In the genomic region with DNA sequence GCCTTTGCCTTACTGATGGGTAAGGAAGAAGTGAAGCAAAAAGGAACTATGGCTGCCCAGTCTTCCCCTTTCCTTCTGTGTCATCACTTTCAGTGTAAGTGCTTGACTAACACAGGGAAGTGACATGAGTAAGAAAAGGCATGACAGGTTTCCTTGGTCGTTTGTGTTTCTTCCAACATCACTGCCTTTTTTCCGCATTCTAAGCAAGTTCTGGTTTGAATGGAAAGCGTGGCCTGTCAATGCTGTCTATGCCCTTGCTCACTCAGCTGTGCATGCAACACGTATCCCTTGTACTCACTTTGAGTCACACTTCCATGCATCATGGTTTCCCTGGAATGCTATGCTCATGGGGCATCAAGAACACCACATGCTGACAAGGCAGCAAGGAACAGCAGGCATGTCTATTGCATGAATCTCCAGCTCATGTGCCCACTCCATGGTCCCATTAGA, we compare ENCODE assay signal across 11 cellular contexts.
A peak's percentile ranks its signal among the peaks of the same experiment; 100 is the strongest.
DNase-seq lines count a peak whose midpoint lies in the region; TF ChIP-seq lines count a peak whose summit lies in the region.
"Had no signal": no experiment of that assay in that cellular context is flagged by ENCODE, and none has a peak within 500 bp of the region (broad histone marks: within the 10 kb centered on the region; RNA-seq: fewer than 3 reads in every experiment).

No MANE protein-coding gene starts in this region.

- TF ChIP-seq POLR2A in sigmoid colon (IDR thresholded peaks at IDR 0.05) = no peak

- no peaks in the 10 kb centered on the region for H3K9me3 ChIP-seq in sigmoid colon
- H3K9me3 ChIP-seq: body of pancreas had no signal

- H3K27me3 ChIP-seq in sigmoid colon = no peaks in the 10 kb centered on the region
- H3K27me3 ChIP-seq: body of pancreas had no signal

- H3K27ac ChIP-seq in sigmoid colon = no peak overlapping the region

- no peak for TF ChIP-seq CTCF in sigmoid colon (IDR thresholded peaks at IDR 0.05)

- TF ChIP-seq EP300 in Ishikawa (IDR thresholded peaks at IDR 0.05; ENCODE audit: borderline replicate concordance) (peak; percentile 57), sigmoid colon (IDR thresholded peaks at IDR 0.05) (peak in 1 of 4 donors; percentile 53)

- TF ChIP-seq RAD21 in Ishikawa (IDR thresholded peaks at IDR 0.05; ENCODE audit: low read depth) = peak; percentile 10; the same call in 1 of the 2 replicates

- 62 to 73% methylated on average over 4 of the region's 4 CpGs for WGBS in sigmoid colon, 2 donors

- H3K4me1 ChIP-seq in sigmoid colon = peaks cover 0 to 8% (median 0%) of the 10 kb centered on the region in 4 donors
- H3K4me1 ChIP-seq: body of pancreas had no signal

- H3K36me3 ChIP-seq in sigmoid colon = no peaks in the 10 kb centered on the region

- DNase-seq in SIG-M5 (lab: John Stamatoyannopoulos, UW) = peak; percentile 18
- peak; percentile 49 for DNase-seq in iPS-NIHi11 (ENCODE audit: low spot score)
- DNase-seq in sigmoid colon = peak; percentile 60
- DNase-seq in stimulated activated naive CD4-positive, alpha-beta T cell treated with Interleukin-2 at 50 U/mL for 16 hours (lab: John Stamatoyannopoulos, UW) = no peak
- DNase-seq in T1000 (lab: John Stamatoyannopoulos, UW) = no peak
- DNase-seq in NCI-H1436 treated with DMSO at 0.1 percent for 48 hours (lab: John Stamatoyannopoulos, UW) = no peak
- DNase-seq: Karpas-422; SHP77 treated with DMSO at 0.1 percent for 48 hours; stimulated activated CD4-positive, alpha-beta T cell treated with anti-CD3 and anti-CD28 coated beads, Interleukin-1b, Interleukin-23, amount 100 ng/mL, for 48 hours had no signal

- intact Hi-C loops in sigmoid colon (cut with DNase I) = no loop called here

- no peak overlapping the region for H3K4me3 ChIP-seq in sigmoid colon
- H3K4me3 ChIP-seq: body of pancreas had no signal

TF ChIP-seq in Ishikawa, 13 proteins besides CTCF, POLR2A, EP300 and RAD21:
- TF ChIP-seq TEAD4 (IDR thresholded peaks at IDR 0.05) = peak; percentile 95
- TF ChIP-seq, protein P1, sequence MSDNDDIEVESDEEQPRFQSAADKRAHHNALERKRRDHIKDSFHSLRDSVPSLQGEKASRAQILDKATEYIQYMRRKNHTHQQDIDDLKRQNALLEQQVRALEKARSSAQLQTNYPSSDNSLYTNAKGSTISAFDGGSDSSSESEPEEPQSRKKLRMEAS (IDR thresholded peaks at IDR 0.05) = peak; percentile 95
- TF ChIP-seq, protein P2, sequence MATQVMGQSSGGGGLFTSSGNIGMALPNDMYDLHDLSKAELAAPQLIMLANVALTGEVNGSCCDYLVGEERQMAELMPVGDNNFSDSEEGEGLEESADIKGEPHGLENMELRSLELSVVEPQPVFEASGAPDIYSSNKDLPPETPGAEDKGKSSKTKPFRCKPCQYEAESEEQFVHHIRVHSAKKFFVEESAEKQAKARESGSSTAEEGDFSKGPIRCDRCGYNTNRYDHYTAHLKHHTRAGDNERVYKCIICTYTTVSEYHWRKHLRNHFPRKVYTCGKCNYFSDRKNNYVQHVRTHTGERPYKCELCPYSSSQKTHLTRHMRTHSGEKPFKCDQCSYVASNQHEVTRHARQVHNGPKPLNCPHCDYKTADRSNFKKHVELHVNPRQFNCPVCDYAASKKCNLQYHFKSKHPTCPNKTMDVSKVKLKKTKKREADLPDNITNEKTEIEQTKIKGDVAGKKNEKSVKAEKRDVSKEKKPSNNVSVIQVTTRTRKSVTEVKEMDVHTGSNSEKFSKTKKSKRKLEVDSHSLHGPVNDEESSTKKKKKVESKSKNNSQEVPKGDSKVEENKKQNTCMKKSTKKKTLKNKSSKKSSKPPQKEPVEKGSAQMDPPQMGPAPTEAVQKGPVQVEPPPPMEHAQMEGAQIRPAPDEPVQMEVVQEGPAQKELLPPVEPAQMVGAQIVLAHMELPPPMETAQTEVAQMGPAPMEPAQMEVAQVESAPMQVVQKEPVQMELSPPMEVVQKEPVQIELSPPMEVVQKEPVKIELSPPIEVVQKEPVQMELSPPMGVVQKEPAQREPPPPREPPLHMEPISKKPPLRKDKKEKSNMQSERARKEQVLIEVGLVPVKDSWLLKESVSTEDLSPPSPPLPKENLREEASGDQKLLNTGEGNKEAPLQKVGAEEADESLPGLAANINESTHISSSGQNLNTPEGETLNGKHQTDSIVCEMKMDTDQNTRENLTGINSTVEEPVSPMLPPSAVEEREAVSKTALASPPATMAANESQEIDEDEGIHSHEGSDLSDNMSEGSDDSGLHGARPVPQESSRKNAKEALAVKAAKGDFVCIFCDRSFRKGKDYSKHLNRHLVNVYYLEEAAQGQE (IDR thresholded peaks at IDR 0.05; ENCODE audit: low read depth) = no peak
- peak; percentile 23; the same call in 1 of the 2 replicates for TF ChIP-seq CEBPB (IDR thresholded peaks at IDR 0.05)
- no peak for TF ChIP-seq ZBTB7A (IDR thresholded peaks at IDR 0.05; ENCODE audit: low read depth)
- TF ChIP-seq YY1 (IDR thresholded peaks at IDR 0.05; ENCODE audit: low read depth) = peak; percentile 64; the same call in 1 of the 2 replicates
- TF ChIP-seq TCF12 (IDR thresholded peaks at IDR 0.05; ENCODE audit: low read depth) = peak; percentile 77; the same call in 1 of the 2 replicates
- TF ChIP-seq, protein P3, sequence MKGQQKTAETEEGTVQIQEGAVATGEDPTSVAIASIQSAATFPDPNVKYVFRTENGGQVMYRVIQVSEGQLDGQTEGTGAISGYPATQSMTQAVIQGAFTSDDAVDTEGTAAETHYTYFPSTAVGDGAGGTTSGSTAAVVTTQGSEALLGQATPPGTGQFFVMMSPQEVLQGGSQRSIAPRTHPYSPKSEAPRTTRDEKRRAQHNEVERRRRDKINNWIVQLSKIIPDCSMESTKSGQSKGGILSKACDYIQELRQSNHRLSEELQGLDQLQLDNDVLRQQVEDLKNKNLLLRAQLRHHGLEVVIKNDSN (IDR thresholded peaks at IDR 0.05) = no peak; the same call in 1 of the 2 replicates
- TF ChIP-seq FOXM1 (IDR thresholded peaks at IDR 0.05; ENCODE audit: borderline replicate concordance, low read depth) = no peak

Comparison
In these comparisons a context has a peak if more than half of its experiments do, and no peak if none do; other contexts are left out.
1. DNase-seq: peak in SIG-M5 (single experiment), iPS-NIHi11 (single experiment) and sigmoid colon (single experiment); none in stimulated activated naive CD4-positive, alpha-beta T cell treated with Interleukin-2 at 50 U/mL for 16 hours (single experiment), T1000 (single experiment) and NCI-H1436 treated with DMSO at 0.1 percent for 48 hours (single experiment).